In genomic region chr17:78708510-78708973, GRCh38 we compare ENCODE assay signal across 8 cellular contexts.
DNase-seq lines count a peak whose midpoint lies in the region; ATAC-seq and TF ChIP-seq lines count a peak whose summit lies in the region.

No MANE protein-coding gene starts in this region.

- peaks cover 56% of the 10 kb centered on the region for H3K4me1 Mint-ChIP-seq in activated T-cell treated with anti-CD3 and anti-CD28 coated beads, Interleukin-2, amount 50 U/mL, for 4 hours (ENCODE audit: low read depth)
- H3K4me1 Mint-ChIP-seq in natural killer cell treated with Interleukin-12 subunit alpha and Interleukin-12 subunit beta and Interleukin-15 and Interleukin-18, amount 100 ng/mL, for 72 hours (ENCODE audit: low read depth in 2 of 2) = peaks cover 36 to 47% of the 10 kb centered on the region in 2 donors

- H3K4me3 Mint-ChIP-seq in activated T-cell treated with anti-CD3 and anti-CD28 coated beads, Interleukin-2, amount 50 U/mL, for 4 hours = peak overlapping the region; percentile 47
- H3K4me3 Mint-ChIP-seq in natural killer cell treated with Interleukin-12 subunit alpha and Interleukin-12 subunit beta and Interleukin-15 and Interleukin-18, amount 100 ng/mL, for 72 hours = peak overlapping the region; percentile 67

- DNase-seq in HuH-7.5 (ENCODE audit: low spot score) = peak; percentile 71
- DNase-seq in activated T-cell treated with anti-CD3 and anti-CD28 coated beads, Interleukin-2, amount 50 U/mL, for 4 hours = peak; percentile 56
- DNase-seq in fibroblast of gingiva (ENCODE audit: low read depth) = peak; percentile 71
- no peak for DNase-seq in natural killer cell treated with Interleukin-12 subunit alpha and Interleukin-12 subunit beta and Interleukin-15 and Interleukin-18, amount 100 ng/mL, for 72 hours (ENCODE audit: low spot score)
- DNase-seq in stromal cell of bone marrow (ENCODE audit: low read depth) = peak; percentile 58

- peak; percentile 92 for TF ChIP-seq CTCF in OCI-LY3 (IDR thresholded peaks at IDR 0.05; ENCODE audit: low read depth, low read length)

- H3K9me3 Mint-ChIP-seq in activated T-cell treated with anti-CD3 and anti-CD28 coated beads, Interleukin-2, amount 50 U/mL, for 4 hours = no peaks in the 10 kb centered on the region
- no peaks in the 10 kb centered on the region for H3K9me3 Mint-ChIP-seq in natural killer cell treated with Interleukin-12 subunit alpha and Interleukin-12 subunit beta and Interleukin-15 and Interleukin-18, amount 100 ng/mL, for 72 hours

- peaks cover 63% of the 10 kb centered on the region for H3K4me1 ChIP-seq in OCI-LY3 (ENCODE audit: low read length)

- H3K9ac ChIP-seq in OCI-LY3 (ENCODE audit: low read length) = peak overlapping the region; percentile 48

- H3K27me3 Mint-ChIP-seq in activated T-cell treated with anti-CD3 and anti-CD28 coated beads, Interleukin-2, amount 50 U/mL, for 4 hours (ENCODE audit: low read depth) = no peaks in the 10 kb centered on the region
- no peaks in the 10 kb centered on the region for H3K27me3 Mint-ChIP-seq in natural killer cell treated with Interleukin-12 subunit alpha and Interleukin-12 subunit beta and Interleukin-15 and Interleukin-18, amount 100 ng/mL, for 72 hours

- peaks cover 42% of the 10 kb centered on the region for H3K36me3 Mint-ChIP-seq in activated T-cell treated with anti-CD3 and anti-CD28 coated beads, Interleukin-2, amount 50 U/mL, for 4 hours (ENCODE audit: insufficient read depth)
- peaks cover 7% of the 10 kb centered on the region for H3K36me3 Mint-ChIP-seq in natural killer cell treated with Interleukin-12 subunit alpha and Interleukin-12 subunit beta and Interleukin-15 and Interleukin-18, amount 100 ng/mL, for 72 hours

- peak overlapping the region; percentile 73 to 81 for H3K27ac Mint-ChIP-seq in natural killer cell treated with Interleukin-12 subunit alpha and Interleukin-12 subunit beta and Interleukin-15 and Interleukin-18, amount 100 ng/mL, for 72 hours

- peaks cover 68% of the 10 kb centered on the region for H3K79me2 ChIP-seq in OCI-LY3 (ENCODE audit: low read length)

- H3K27me3 ChIP-seq in OCI-LY3 (ENCODE audit: low read depth, low read length) = no peaks in the 10 kb centered on the region

- peaks cover 21% of the 10 kb centered on the region for H3K36me3 ChIP-seq in OCI-LY3 (replicated peaks; ENCODE audit: low read depth, low read length)

- peak; percentile 74 to 78 for ATAC-seq in activated T-cell treated with anti-CD3 and anti-CD28 coated beads, Interleukin-2, amount 50 U/mL, for 4 hours
- peak; percentile 79 to 84 for ATAC-seq in natural killer cell treated with Interleukin-12 subunit alpha and Interleukin-12 subunit beta and Interleukin-15 and Interleukin-18, amount 100 ng/mL, for 72 hours
- ATAC-seq in HG02588 (IDR thresholded peaks at IDR 0.05; ENCODE audit: unreplicated experiment) = no peak

- H2AFZ ChIP-seq in OCI-LY3 (ENCODE audit: low read depth, low read length) = no peak overlapping the region

- H3K9me3 ChIP-seq in OCI-LY3 (ENCODE audit: insufficient read depth, low read length) = no peaks in the 10 kb centered on the region

- peak overlapping the region; percentile 23; the same call in 1 of the 2 replicates for H3K4me3 ChIP-seq in GM08714 (ENCODE audit: low read length)
- peak overlapping the region; percentile 47 for H3K4me3 ChIP-seq in OCI-LY3 (ENCODE audit: low read length)

- H3K27ac ChIP-seq in OCI-LY3 (ENCODE audit: low read length) = peak overlapping the region; percentile 86

- H3K4me2 ChIP-seq in OCI-LY3 (ENCODE audit: low read length) = peak overlapping the region; percentile 70

- peaks cover 24% of the 10 kb centered on the region for H4K20me1 ChIP-seq in OCI-LY3 (ENCODE audit: insufficient read depth, low read length)
